Comparison of ENCODE assay signal across 9 cellular contexts in genomic region chr5:167573274-167574127, GRCh38.
DNase-seq lines count a peak whose midpoint lies in the region; ATAC-seq, FAIRE-seq and TF ChIP-seq lines count a peak whose summit lies in the region.
"Had no signal": no experiment of that assay in that cellular context is flagged by ENCODE, and none has a peak within 500 bp of the region (broad histone marks: within the 10 kb centered on the region; RNA-seq: fewer than 3 reads in every experiment).

No MANE protein-coding gene starts in this region.

- H3K4me1 Mint-ChIP-seq in CD8-positive, alpha-beta memory T cell = peaks cover 1 to 6% (median 5%) of the 10 kb centered on the region in 3 donors
- H3K4me1 Mint-ChIP-seq in nephron progenitor cell = peaks cover 53% of the 10 kb centered on the region
- no peaks in the 10 kb centered on the region for H3K4me1 Mint-ChIP-seq in activated CD4-positive, alpha-beta memory T cell treated with anti-CD3 and anti-CD28 coated beads, Interleukin-2, amount 10 ng/mL, durations not matched to agents 7 days and 5 days

- no peak for ATAC-seq in GM18858 (IDR thresholded peaks at IDR 0.05; ENCODE audit: unreplicated experiment)

- no peak for DNase-seq in CD8-positive, alpha-beta memory T cell
- peak; percentile 55 to 64 for DNase-seq in NCI-H2081 (lab: John Stamatoyannopoulos, UW)
- DNase-seq in ecto neural progenitor cell (ENCODE audit: low spot score) = peak; percentile 64
- DNase-seq in nephron progenitor cell = peak; percentile 52
- DNase-seq in activated CD4-positive, alpha-beta memory T cell treated with anti-CD3 and anti-CD28 coated beads, Interleukin-2, amount 10 ng/mL, durations not matched to agents 7 days and 5 days = no peak
- no peak for DNase-seq in NCI-H128 (lab: John Stamatoyannopoulos, UW; ENCODE audit: unreplicated experiment)
- DNase-seq in RCC 7860 (ENCODE audit: low spot score) = no peak

- H3K27ac ChIP-seq in CD8-positive, alpha-beta memory T cell (ENCODE audit: low read depth, low read length) = no peak overlapping the region

- no peaks in the 10 kb centered on the region for H3K36me3 Mint-ChIP-seq in CD8-positive, alpha-beta memory T cell
- H3K36me3 Mint-ChIP-seq in nephron progenitor cell (ENCODE audit: low read depth) = no peaks in the 10 kb centered on the region
- no peaks in the 10 kb centered on the region for H3K36me3 Mint-ChIP-seq in activated CD4-positive, alpha-beta memory T cell treated with anti-CD3 and anti-CD28 coated beads, Interleukin-2, amount 10 ng/mL, durations not matched to agents 7 days and 5 days (ENCODE audit: low read depth)
- H3K36me3 Mint-ChIP-seq: activated naive CD4-positive, alpha-beta T cell treated with anti-CD3 and anti-CD28 coated beads, Interleukin-2, amount 50 U/mL, for 24 hours had no signal

- H3K4me3 ChIP-seq in CD8-positive, alpha-beta memory T cell (ENCODE audit: low read length) = no peak overlapping the region

- peak overlapping the region in 5 of 7 donors; percentile 1 to 27 (median 24) for H3K4me3 Mint-ChIP-seq in CD8-positive, alpha-beta memory T cell
- H3K4me3 Mint-ChIP-seq in nephron progenitor cell = peak overlapping the region; percentile 84
- no peak overlapping the region for H3K4me3 Mint-ChIP-seq in activated CD4-positive, alpha-beta memory T cell treated with anti-CD3 and anti-CD28 coated beads, Interleukin-2, amount 10 ng/mL, durations not matched to agents 7 days and 5 days
- H3K4me3 Mint-ChIP-seq: activated naive CD4-positive, alpha-beta T cell treated with anti-CD3 and anti-CD28 coated beads, Interleukin-2, amount 50 U/mL, for 24 hours had no signal

- POLR2A ChIA-PET in CD8-positive, alpha-beta memory T cell (lab: Charles Lee) = no interaction called here
- POLR2A ChIA-PET in activated CD4-positive, alpha-beta memory T cell treated with anti-CD3 and anti-CD28 coated beads, Interleukin-2, amount 10 ng/mL, durations not matched to agents 7 days and 5 days (lab: Charles Lee) = no interaction called here

- H3K27me3 Mint-ChIP-seq in CD8-positive, alpha-beta memory T cell = peaks cover 0 to 8% of the 10 kb centered on the region in 2 donors
- H3K27me3 Mint-ChIP-seq in nephron progenitor cell (ENCODE audit: low read depth, poor library complexity) = peaks cover 19% of the 10 kb centered on the region
- peaks cover 12% of the 10 kb centered on the region for H3K27me3 Mint-ChIP-seq in activated CD4-positive, alpha-beta memory T cell treated with anti-CD3 and anti-CD28 coated beads, Interleukin-2, amount 10 ng/mL, durations not matched to agents 7 days and 5 days

- CTCF ChIA-PET in CD8-positive, alpha-beta memory T cell (lab: Charles Lee) = no interaction called here
- CTCF ChIA-PET in activated CD4-positive, alpha-beta memory T cell treated with anti-CD3 and anti-CD28 coated beads, Interleukin-2, amount 10 ng/mL, durations not matched to agents 7 days and 5 days (lab: Charles Lee) = no interaction called here

- peak overlapping the region in 1 of 8 donors; percentile 75 for H3K27ac Mint-ChIP-seq in CD8-positive, alpha-beta memory T cell
- H3K27ac Mint-ChIP-seq in nephron progenitor cell = peak overlapping the region; percentile 57
- H3K27ac Mint-ChIP-seq in activated CD4-positive, alpha-beta memory T cell treated with anti-CD3 and anti-CD28 coated beads, Interleukin-2, amount 10 ng/mL, durations not matched to agents 7 days and 5 days = no peak overlapping the region
- H3K27ac Mint-ChIP-seq: activated naive CD4-positive, alpha-beta T cell treated with anti-CD3 and anti-CD28 coated beads, Interleukin-2, amount 50 U/mL, for 24 hours had no signal

- FAIRE-seq in RCC 7860 (lab: Jason Lieb, UNC) = no peak

- H3K27me3 ChIP-seq in CD8-positive, alpha-beta memory T cell (ENCODE audit: insufficient read depth, low read length, poor library complexity, severe bottlenecking) = no peaks in the 10 kb centered on the region

- no peaks in the 10 kb centered on the region for H3K36me3 ChIP-seq in CD8-positive, alpha-beta memory T cell (ENCODE audit: insufficient read depth, low read length)

- no peaks in the 10 kb centered on the region for H3K4me1 ChIP-seq in CD8-positive, alpha-beta memory T cell (ENCODE audit: insufficient read depth, low read length)

- H3K9me3 ChIP-seq in CD8-positive, alpha-beta memory T cell (ENCODE audit: low read length) = no peaks in the 10 kb centered on the region

- TF ChIP-seq CTCF in nephron progenitor cell (IDR thresholded peaks at IDR 0.05) = no peak

- peaks cover 0 to 3% (median 3%) of the 10 kb centered on the region in 5 donors for H3K9me3 Mint-ChIP-seq in CD8-positive, alpha-beta memory T cell
- no peaks in the 10 kb centered on the region for H3K9me3 Mint-ChIP-seq in nephron progenitor cell
- no peaks in the 10 kb centered on the region for H3K9me3 Mint-ChIP-seq in activated CD4-positive, alpha-beta memory T cell treated with anti-CD3 and anti-CD28 coated beads, Interleukin-2, amount 10 ng/mL, durations not matched to agents 7 days and 5 days
- H3K9me3 Mint-ChIP-seq: activated naive CD4-positive, alpha-beta T cell treated with anti-CD3 and anti-CD28 coated beads, Interleukin-2, amount 50 U/mL, for 24 hours had no signal

Comparison
In these comparisons a context has a peak if more than half of its experiments do, and no peak if none do; other contexts are left out.
1. DNase-seq: peak in NCI-H2081 (2 of 2), ecto neural progenitor cell (single experiment) and nephron progenitor cell (single experiment); none in CD8-positive, alpha-beta memory T cell (0 of 5), activated CD4-positive, alpha-beta memory T cell treated with anti-CD3 and anti-CD28 coated beads, Interleukin-2, amount 10 ng/mL, durations not matched to agents 7 days and 5 days (single experiment), NCI-H128 (single experiment) and RCC 7860 (single experiment).